Comparison of ENCODE assay signal across 1 cellular context in genomic region chr2:6921321-6921922, GRCh38.
TF ChIP-seq lines count a peak whose summit lies in the region.

No MANE protein-coding gene starts in this region.

TF ChIP-seq in HepG2, 621 proteins besides CTCF, POLR2A, EP300 and RAD21 (continued from another document and continues in another):
- TF ChIP-seq NONO (IDR thresholded peaks at IDR 0.05): no peak
- TF ChIP-seq NONO (CRISPR knock-in tag; conservative IDR thresholded peaks at IDR 0.05): peak; percentile 98
- TF ChIP-seq SAP130 (CRISPR knock-in tag; IDR thresholded peaks at IDR 0.05; ENCODE audit: low read depth): peak; percentile 94
- peak; percentile 83 for TF ChIP-seq FOXA3 (CRISPR knock-in tag; IDR thresholded peaks at IDR 0.05)
- TF ChIP-seq ZBTB33 (CRISPR knock-in tag; IDR thresholded peaks at IDR 0.05): peak; percentile 48; the same call in 1 of the 2 replicates
- no peak for TF ChIP-seq ZNF773 (CRISPR knock-in tag; IDR thresholded peaks at IDR 0.05; ENCODE audit: borderline replicate concordance)
- TF ChIP-seq YEATS2 (CRISPR knock-in tag; IDR thresholded peaks at IDR 0.05; ENCODE audit: borderline replicate concordance): no peak
- TF ChIP-seq PAF1 (CRISPR knock-in tag; IDR thresholded peaks at IDR 0.05): no peak
- no peak for TF ChIP-seq CBX2 (IDR thresholded peaks at IDR 0.05; ENCODE audit: low read depth, low read length)
- 0 out of 2 replicates have a peak, but pooled peaks have one; percentile 55 for TF ChIP-seq CBX2 (CRISPR knock-in tag; IDR thresholded peaks at IDR 0.05; ENCODE audit: low read depth)
- TF ChIP-seq CREB3 (CRISPR knock-in tag; IDR thresholded peaks at IDR 0.05): no peak
- TF ChIP-seq DPF2 (CRISPR knock-in tag; IDR thresholded peaks at IDR 0.05; ENCODE audit: borderline replicate concordance, low read depth): peak; percentile 86
- TF ChIP-seq ETV6 (CRISPR knock-in tag; conservative IDR thresholded peaks at IDR 0.05): no peak
- TF ChIP-seq ZBTB40 (IDR thresholded peaks at IDR 0.05): no peak
- TF ChIP-seq ZBTB40 (CRISPR knock-in tag; IDR thresholded peaks at IDR 0.05): peak; percentile 77; the same call in 1 of the 2 replicates
- no peak for TF ChIP-seq ZNF333 (CRISPR knock-in tag; IDR thresholded peaks at IDR 0.05; ENCODE audit: borderline replicate concordance)
- no peak for TF ChIP-seq USF2 (IDR thresholded peaks at IDR 0.05; ENCODE audit: low read depth, low read length)
- no peak; the same call in 1 of the 2 replicates for TF ChIP-seq USF2 (CRISPR knock-in tag; IDR thresholded peaks at IDR 0.05; ENCODE audit: borderline replicate concordance)
- TF ChIP-seq MAFF (IDR thresholded peaks at IDR 0.05; ENCODE audit: low read depth, low read length): no peak
- peak; percentile 3 for TF ChIP-seq U2AF1 (optimal IDR thresholded peaks at IDR 0.05; ENCODE audit: low read depth, low read length)
- TF ChIP-seq RBM22 (optimal IDR thresholded peaks at IDR 0.05; ENCODE audit: low read length): no peak
- no peak for TF ChIP-seq KIAA2018 (CRISPR knock-in tag; IDR thresholded peaks at IDR 0.05; ENCODE audit: borderline replicate concordance)
- no peak for TF ChIP-seq MXD1 (CRISPR knock-in tag; IDR thresholded peaks at IDR 0.05)
- peak; percentile 100 for TF ChIP-seq ZNF564 (CRISPR knock-in tag; IDR thresholded peaks at IDR 0.05)
- no peak for TF ChIP-seq MAFG (CRISPR knock-in tag; IDR thresholded peaks at IDR 0.05)
- TF ChIP-seq ZFP36L1 (CRISPR knock-in tag; IDR thresholded peaks at IDR 0.05): no peak; the same call in 1 of the 2 replicates
- peak; percentile 86; the same call in 1 of the 2 replicates for TF ChIP-seq ZFP1 (CRISPR knock-in tag; IDR thresholded peaks at IDR 0.05)
- TF ChIP-seq HIVEP1 (CRISPR knock-in tag; IDR thresholded peaks at IDR 0.05): peak; percentile 37; the same call in 1 of the 2 replicates
- TF ChIP-seq ZBTB4 (CRISPR knock-in tag; IDR thresholded peaks at IDR 0.05; ENCODE audit: borderline replicate concordance): peak; percentile 73; the same call in 1 of the 2 replicates
